8 cellular contexts compared by ENCODE assay signal in genomic region chr14:101809671-101810514, GRCh38. TPM values are rescaled to one million over a fixed set of nuclear protein-coding genes. Genes with fewer than 3 reads are reported as not detected.
DNase-seq lines count a peak whose midpoint lies in the region; ATAC-seq and TF ChIP-seq lines count a peak whose summit lies in the region.

No MANE protein-coding gene starts in this region.

- peak overlapping the region; percentile 99 for H3K27ac ChIP-seq in fibroblast of lung (ENCODE audit: insufficient read depth, low read length)

- H3K27me3 Mint-ChIP-seq in activated T-helper 17 cell treated with anti-CD3 and anti-CD28 coated beads, Interleukin-2, amount 50 U/mL, for 72 hours: no peaks in the 10 kb centered on the region
- H3K27me3 Mint-ChIP-seq in naive B cell: no peaks in the 10 kb centered on the region
- H3K27me3 Mint-ChIP-seq in stimulated activated naive CD8-positive, alpha-beta T cell treated with anti-CD3 and anti-CD28 coated beads, Interleukin-15, amount 100 ng/mL, for 72 hours: no peaks in the 10 kb centered on the region

- ATAC-seq in activated T-helper 17 cell treated with anti-CD3 and anti-CD28 coated beads, Interleukin-2, amount 50 U/mL, for 72 hours (replicated peaks): peak; percentile 89
- ATAC-seq in naive B cell (ENCODE audit: low read depth in 2 of 2): peak; percentile 91 to 92
- ATAC-seq in stimulated activated naive CD8-positive, alpha-beta T cell treated with anti-CD3 and anti-CD28 coated beads, Interleukin-15, amount 100 ng/mL, for 72 hours: peak; percentile 96

- peak overlapping the region; percentile 86 for H3K9ac ChIP-seq in fibroblast of lung (ENCODE audit: insufficient read depth, low read length)

- H3K4me3 ChIP-seq in fibroblast of lung (replicated peaks in 1 of 4; ENCODE audit: control extremely low read depth in 1 of 4, insufficient read depth in 1 of 4, low read depth in 3 of 4, low read length in 4 of 4): peak overlapping the region; percentile 62 to 90 (median 74)

- H3K9me3 ChIP-seq in fibroblast of lung (ENCODE audit: control insufficient read depth, insufficient read depth, low read depth, low read length): no peaks in the 10 kb centered on the region

- no peaks in the 10 kb centered on the region for H3K4me1 ChIP-seq in fibroblast of lung (ENCODE audit: control insufficient read depth, extremely low read depth, insufficient read depth, low read length)

- H3K79me2 ChIP-seq in fibroblast of lung (ENCODE audit: control insufficient read depth, insufficient read depth, low read length): peaks cover 43% of the 10 kb centered on the region

- peak; percentile 94 for DNase-seq in EL
- peak; percentile 26 for DNase-seq in GOT3 (lab: John Stamatoyannopoulos, UW)
- peak; percentile 95 to 97 for DNase-seq in Kasumi-1 (lab: John Stamatoyannopoulos, UW)
- DNase-seq in RKO (ENCODE audit: low spot score): peak; percentile 97
- peak; percentile 95 to 97 for DNase-seq in fibroblast of lung (ENCODE audit: low read depth in 2 of 2)
- DNase-seq in naive B cell: peak; percentile 88
- peak; percentile 83 to 87 for DNase-seq in stimulated activated naive CD8-positive, alpha-beta T cell treated with anti-CD3 and anti-CD28 coated beads, Interleukin-15, amount 100 ng/mL, for 72 hours

- no peaks in the 10 kb centered on the region for H3K36me3 ChIP-seq in fibroblast of lung (ENCODE audit: control insufficient read depth, insufficient read depth, low read length)

- no peaks in the 10 kb centered on the region for H4K20me1 ChIP-seq in fibroblast of lung (ENCODE audit: control insufficient read depth, extremely low read depth, insufficient read depth, low read length)

- peak overlapping the region; percentile 5 for H2AFZ ChIP-seq in fibroblast of lung (ENCODE audit: low read length)

- peaks cover 32% of the 10 kb centered on the region for H3K4me1 Mint-ChIP-seq in activated T-helper 17 cell treated with anti-CD3 and anti-CD28 coated beads, Interleukin-2, amount 50 U/mL, for 72 hours
- peaks cover 33 to 51% (median 35%) of the 10 kb centered on the region in 3 donors for H3K4me1 Mint-ChIP-seq in naive B cell
- H3K4me1 Mint-ChIP-seq in stimulated activated naive CD8-positive, alpha-beta T cell treated with anti-CD3 and anti-CD28 coated beads, Interleukin-15, amount 100 ng/mL, for 72 hours: peaks cover 46% of the 10 kb centered on the region

- H3K36me3 Mint-ChIP-seq in activated T-helper 17 cell treated with anti-CD3 and anti-CD28 coated beads, Interleukin-2, amount 50 U/mL, for 72 hours (ENCODE audit: low read depth): peaks cover 52% of the 10 kb centered on the region
- peaks cover 7 to 24% of the 10 kb centered on the region in 2 donors for H3K36me3 Mint-ChIP-seq in naive B cell

- H3K27me3 ChIP-seq in fibroblast of lung (ENCODE audit: control insufficient read depth, insufficient read depth, low read length): no peaks in the 10 kb centered on the region

- TF ChIP-seq CTCF in fibroblast of lung (conservative IDR thresholded peaks at IDR 0.05 in 1 of 2, IDR thresholded peaks at IDR 0.05 in 1 of 2; ENCODE audit: low read depth in 1 of 2, low read length in 2 of 2): no peak

- H3K4me2 ChIP-seq in fibroblast of lung (ENCODE audit: extremely low read depth, insufficient read depth, low read length): peak overlapping the region; percentile 85

- peak overlapping the region; percentile 95 for H3K27ac Mint-ChIP-seq in activated T-helper 17 cell treated with anti-CD3 and anti-CD28 coated beads, Interleukin-2, amount 50 U/mL, for 72 hours
- peak overlapping the region; percentile 98 to 100 (median 100) for H3K27ac Mint-ChIP-seq in naive B cell
- peak overlapping the region; percentile 99 for H3K27ac Mint-ChIP-seq in stimulated activated naive CD8-positive, alpha-beta T cell treated with anti-CD3 and anti-CD28 coated beads, Interleukin-15, amount 100 ng/mL, for 72 hours

- H3K9me3 Mint-ChIP-seq in activated T-helper 17 cell treated with anti-CD3 and anti-CD28 coated beads, Interleukin-2, amount 50 U/mL, for 72 hours: no peaks in the 10 kb centered on the region
- H3K9me3 Mint-ChIP-seq in naive B cell: peaks cover 0 to 4% (median 0%) of the 10 kb centered on the region in 7 donors
- no peaks in the 10 kb centered on the region for H3K9me3 Mint-ChIP-seq in stimulated activated naive CD8-positive, alpha-beta T cell treated with anti-CD3 and anti-CD28 coated beads, Interleukin-15, amount 100 ng/mL, for 72 hours

- H3K4me3 Mint-ChIP-seq in activated T-helper 17 cell treated with anti-CD3 and anti-CD28 coated beads, Interleukin-2, amount 50 U/mL, for 72 hours: peak overlapping the region; percentile 98
- H3K4me3 Mint-ChIP-seq in naive B cell: peak overlapping the region; percentile 91 to 99 (median 97)
- H3K4me3 Mint-ChIP-seq in stimulated activated naive CD8-positive, alpha-beta T cell treated with anti-CD3 and anti-CD28 coated beads, Interleukin-15, amount 100 ng/mL, for 72 hours: peak overlapping the region; percentile 90 to 95

RNA-seq across cellular contexts. Expression of gene PPP2R5C, which starts 48.4 kb away (rescaled TPM):
- 100 to 1,000 TPM; 232 to 283 TPM for total RNA-seq in activated T-helper 17 cell treated with anti-CD3 and anti-CD28 coated beads, Interleukin-2, amount 50 U/mL, for 72 hours
- 82.7 and 86.0 TPM in 2 replicates for total RNA-seq in fibroblast of lung
- polyA plus RNA-seq in fibroblast of lung (113 and 116 TPM in 2 replicates), naive B cell (ENCODE audit: low read depth in 6 of 6) (100 to 1,000 TPM in 1 of 6 donors, 10 to 100 TPM in 5; 64.5 to 117 (median 92.9) TPM)
- polyA plus RNA-seq in fibroblast of lung (2012): 77.4 and 79.8 TPM in 2 replicates
- 32.8 and 33.4 TPM in 2 replicates for polyA minus RNA-seq in fibroblast of lung (ENCODE audit: low replicate concordance)

Comparison
In these comparisons a context has a peak if more than half of its experiments do, and no peak if none do; other contexts are left out.
1. Peak in every context shown above with its lines: DNase-seq, ATAC-seq, H3K4me3 ChIP-seq and H3K27ac ChIP-seq.
2. DNase-seq: peak in every context shown above with its lines; median percentile 97 in RKO; 96 in Kasumi-1; 96 in fibroblast of lung; 94 in EL; 88 in naive B cell; 85 in stimulated activated naive CD8-positive, alpha-beta T cell treated with anti-CD3 and anti-CD28 coated beads, Interleukin-15, amount 100 ng/mL, for 72 hours; 26 in GOT3.